Comparison of ENCODE assay signal across 16 cellular contexts in the genomic region with DNA sequence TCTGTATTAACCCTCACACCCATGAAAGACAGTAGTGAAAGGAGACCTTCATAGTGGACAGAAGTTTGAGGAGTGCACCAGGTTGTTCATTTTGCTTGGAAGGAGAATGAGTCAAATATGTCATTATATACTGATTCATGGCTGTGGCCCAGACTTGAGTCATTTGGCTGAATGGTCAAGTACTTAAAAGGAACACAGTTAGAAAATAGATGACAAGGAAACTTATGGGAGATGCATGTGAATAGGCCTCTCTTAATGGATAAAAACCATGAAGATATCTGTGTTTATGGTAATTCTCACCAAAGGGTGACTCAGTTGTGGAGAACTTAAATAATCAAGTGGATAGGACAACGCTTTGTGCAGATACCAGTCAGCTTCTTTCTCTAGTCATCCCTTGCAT.
DNase-seq lines count a peak whose midpoint lies in the region; ATAC-seq and TF ChIP-seq lines count a peak whose summit lies in the region.
"Had no signal": no experiment of that assay in that cellular context is flagged by ENCODE, and none has a peak within 500 bp of the region (broad histone marks: within the 10 kb centered on the region; RNA-seq: fewer than 3 reads in every experiment).

No MANE protein-coding gene starts in this region.

- peaks cover 32% of the 10 kb centered on the region for H3K4me1 Mint-ChIP-seq in MCF 10A (ENCODE audit: insufficient read depth, unreplicated experiment)
- H3K4me1 Mint-ChIP-seq in Calu3 (ENCODE audit: low read depth, unreplicated experiment), result no peaks in the 10 kb centered on the region
- H3K4me1 Mint-ChIP-seq: CD14-positive monocyte, IgD-negative memory B cell had no signal

- ATAC-seq in HG03097 (IDR thresholded peaks at IDR 0.05; ENCODE audit: low FRiP score, unreplicated experiment), result no peak
- ATAC-seq in HG03196 (IDR thresholded peaks at IDR 0.05; ENCODE audit: unreplicated experiment), result no peak
- ATAC-seq: CD8-positive, alpha-beta T cell had no signal

- H3K4me3 Mint-ChIP-seq in MCF 10A (ENCODE audit: unreplicated experiment), result no peak overlapping the region
- no peak overlapping the region for H3K4me3 Mint-ChIP-seq in Calu3 (ENCODE audit: low read depth, unreplicated experiment)
- H3K4me3 Mint-ChIP-seq: CD14-positive monocyte; CD8-positive, alpha-beta T cell; HFFc6; IgD-negative memory B cell had no signal

- CTCF ChIA-PET in MCF 10A (lab: Yijun Ruan, JAX) (interaction anchor here (0.7 kb wide), 1 partner anchor 440 kb away, joined by 3 read pairs; no protein-coding TSS in a partner anchor), Calu3 (lab: Charles Lee) (no interaction called here)

- no peak for TF ChIP-seq POLR2A in breast epithelium (IDR thresholded peaks at IDR 0.05)

- H3K4me1 ChIP-seq in breast epithelium, result no peaks in the 10 kb centered on the region
- H3K4me1 ChIP-seq: Caco-2 had no signal

- H3K27me3 ChIP-seq in breast epithelium, result no peaks in the 10 kb centered on the region

- BruUV-seq in MCF 10A (replicated peaks; lab: Mats Ljungman, UMichigan) (no TSS peak), Calu3 (replicated peaks; lab: Mats Ljungman, UMichigan) (no TSS peak)

- no peaks in the 10 kb centered on the region for H3K27me3 Mint-ChIP-seq in MCF 10A (ENCODE audit: insufficient read depth, unreplicated experiment)
- H3K27me3 Mint-ChIP-seq in Calu3 (ENCODE audit: unreplicated experiment), result no peaks in the 10 kb centered on the region
- H3K27me3 Mint-ChIP-seq: IgD-negative memory B cell had no signal

- H3K36me3 ChIP-seq in breast epithelium, result no peaks in the 10 kb centered on the region

- no peak overlapping the region for H3K27ac ChIP-seq in breast epithelium
- H3K27ac ChIP-seq: 22Rv1 had no signal

- TF ChIP-seq CTCF in MCF 10A (IDR thresholded peaks at IDR 0.05; ENCODE audit: unreplicated experiment) (no peak), breast epithelium (IDR thresholded peaks at IDR 0.05) (no peak), astrocyte of the spinal cord (IDR thresholded peaks at IDR 0.05; ENCODE audit: low read depth, low read length) (no peak), fibroblast of mammary gland (conservative IDR thresholded peaks at IDR 0.05; ENCODE audit: control insufficient read depth, insufficient read depth, low read depth, low read length) (no peak), Calu3 (IDR thresholded peaks at IDR 0.05; ENCODE audit: unreplicated experiment) (no peak)

- in situ Hi-C loops in astrocyte of the spinal cord (cut with HindIII; ENCODE audit: low sequenced_read_pairs), result no loop called here

- no peaks in the 10 kb centered on the region for H3K36me3 Mint-ChIP-seq in MCF 10A (ENCODE audit: insufficient read depth, unreplicated experiment)
- no peaks in the 10 kb centered on the region for H3K36me3 Mint-ChIP-seq in Calu3 (ENCODE audit: insufficient read depth, unreplicated experiment)
- H3K36me3 Mint-ChIP-seq: CD14-positive monocyte; CD8-positive, alpha-beta T cell; IgD-negative memory B cell had no signal

- intact Hi-C loops in MCF 10A (cut with micrococcal nuclease), result no loop called here
- intact Hi-C loops in breast epithelium (cut with DNase I; ENCODE audit: low total_unique reads), result no loop called here
- intact Hi-C loops in Calu3 (cut with micrococcal nuclease; ENCODE audit: unreplicated experiment), result no loop called here

- H3K9me3 ChIP-seq in breast epithelium, result no peaks in the 10 kb centered on the region
- H3K9me3 ChIP-seq: Caco-2 had no signal

- H3K27ac Mint-ChIP-seq in MCF 10A (ENCODE audit: low read depth, unreplicated experiment) (peak overlapping the region; percentile 39), Calu3 (ENCODE audit: unreplicated experiment) (no peak overlapping the region)
- H3K27ac Mint-ChIP-seq: CD14-positive monocyte; CD8-positive, alpha-beta T cell; HFFc6; IgD-negative memory B cell had no signal

- H3K9me3 Mint-ChIP-seq in MCF 10A (ENCODE audit: unreplicated experiment) (no peaks in the 10 kb centered on the region), Calu3 (ENCODE audit: low read depth, unreplicated experiment) (peaks cover 5% of the 10 kb centered on the region)

- POLR2A ChIA-PET in MCF 10A (lab: Yijun Ruan, JAX), result interaction anchor here (0.7 kb wide), 1 partner anchor 449 kb away, joined by 3 read pairs; no protein-coding TSS in a partner anchor

- H3K4me3 ChIP-seq in breast epithelium, result no peak overlapping the region
- H3K4me3 ChIP-seq in astrocyte of the spinal cord (ENCODE audit: low read depth, low read length), result no peak overlapping the region
- no peak overlapping the region for H3K4me3 ChIP-seq in fibroblast of mammary gland (ENCODE audit: control insufficient read depth, low read depth, low read length)

- DNase-seq in MCF 10A (ENCODE audit: unreplicated experiment), result peak; percentile 23
- DNase-seq in breast epithelium (ENCODE audit: low spot score in 2 of 2), result no peak
- peak; percentile 8 for DNase-seq in astrocyte of the spinal cord (ENCODE audit: low read depth, low spot score)
- DNase-seq in fibroblast of mammary gland (ENCODE audit: low read depth), result peak; percentile 52
- DNase-seq in NCI-H1048 (lab: John Stamatoyannopoulos, UW), result no peak
- no peak for DNase-seq in Calu3
- DNase-seq: Caco-2; CD8-positive, alpha-beta T cell; DMS53; HCEC 1CT; HFFc6 had no signal

Comparison
In these comparisons a context has a peak if more than half of its experiments do, and no peak if none do; other contexts are left out.
1. DNase-seq: peak in MCF 10A (single experiment), astrocyte of the spinal cord (single experiment) and fibroblast of mammary gland (single experiment); none in breast epithelium (0 of 2), NCI-H1048 (single experiment) and Calu3 (single experiment).